13 cellular contexts compared by ENCODE assay signal in genomic region chr6:161407581-161407980, GRCh38.
DNase-seq lines count a peak whose midpoint lies in the region; ATAC-seq and TF ChIP-seq lines count a peak whose summit lies in the region.
"Had no signal": no experiment of that assay in that cellular context is flagged by ENCODE, and none has a peak within 500 bp of the region (broad histone marks: within the 10 kb centered on the region; RNA-seq: fewer than 3 reads in every experiment).

No MANE protein-coding gene starts in this region.

- H3K4me3 Mint-ChIP-seq in stimulated activated naive CD8-positive, alpha-beta T cell treated with anti-CD3 and anti-CD28 coated beads, Interleukin-15, amount 100 ng/mL, for 72 hours = no peak overlapping the region
- H3K4me3 Mint-ChIP-seq: activated naive CD8-positive, alpha-beta T cell treated with anti-CD3 and anti-CD28 coated beads for 36 hours; stimulated activated naive CD8-positive, alpha-beta T cell treated with anti-CD3 and anti-CD28 coated beads, Interleukin-15, Interleukin-2, amounts not matched to agents 100 ng/mL and 50 ng/mL, for 24 hours had no signal

- DNase-seq in NCI-H82 (lab: John Stamatoyannopoulos, UW) (peak; percentile 17), NCI-H82 treated with DMSO at 0.1 percent for 48 hours (lab: John Stamatoyannopoulos, UW; ENCODE audit: unreplicated experiment) (no peak), OCI-M2 (lab: John Stamatoyannopoulos, UW; ENCODE audit: unreplicated experiment) (peak; percentile 63), retinal pigment epithelial cell (ENCODE audit: low read depth) (peak; percentile 84)
- no peak for DNase-seq in activated CD4-positive, alpha-beta T cell treated with anti-CD3 and anti-CD28 coated beads for 48 hours
- DNase-seq in stimulated activated naive CD8-positive, alpha-beta T cell treated with anti-CD3 and anti-CD28 coated beads, Interleukin-15, amount 100 ng/mL, for 72 hours = no peak
- DNase-seq: activated CD4-positive, alpha-beta T cell treated with anti-CD3 and anti-CD28 coated beads, Interleukin-2, amount 50 U/mL, for 4 hours; activated naive CD8-positive, alpha-beta T cell treated with anti-CD3 and anti-CD28 coated beads for 36 hours; NCI-H1048 had no signal

- H3K9me3 Mint-ChIP-seq in stimulated activated naive CD8-positive, alpha-beta T cell treated with anti-CD3 and anti-CD28 coated beads, Interleukin-15, amount 100 ng/mL, for 72 hours = no peaks in the 10 kb centered on the region
- H3K9me3 Mint-ChIP-seq: activated naive CD8-positive, alpha-beta T cell treated with anti-CD3 and anti-CD28 coated beads for 36 hours; stimulated activated naive CD8-positive, alpha-beta T cell treated with anti-CD3 and anti-CD28 coated beads, Interleukin-15, Interleukin-2, amounts not matched to agents 100 ng/mL and 50 ng/mL, for 24 hours had no signal

- 75 to 76% methylated on average over 4 of the region's 4 CpGs for WGBS in ectodermal cell, 2 experiments

- H3K4me3 ChIP-seq in ectodermal cell (ENCODE audit: insufficient read depth, low read depth, low read length) = no peak overlapping the region
- no peak overlapping the region for H3K4me3 ChIP-seq in retinal pigment epithelial cell (ENCODE audit: low read length)

- peak overlapping the region; percentile 11 for H3K27ac ChIP-seq in ectodermal cell (ENCODE audit: insufficient read depth, low read depth, low read length, poor library complexity, severe bottlenecking)

- H3K4me1 ChIP-seq in ectodermal cell (ENCODE audit: control insufficient read depth, insufficient read depth, low read length) = peaks cover 17% of the 10 kb centered on the region

- ATAC-seq in stimulated activated naive CD8-positive, alpha-beta T cell treated with anti-CD3 and anti-CD28 coated beads, Interleukin-15, amount 100 ng/mL, for 72 hours = no peak
- ATAC-seq in GM18498 (IDR thresholded peaks at IDR 0.05; ENCODE audit: unreplicated experiment) = no peak
- ATAC-seq: esophagus mucosa had no signal

- no peaks in the 10 kb centered on the region for H3K9me3 ChIP-seq in ectodermal cell (ENCODE audit: control insufficient read depth, low read length)

- TF ChIP-seq CTCF in retinal pigment epithelial cell (conservative IDR thresholded peaks at IDR 0.05; ENCODE audit: low read depth, low read length) = no peak

- no peaks in the 10 kb centered on the region for H3K27me3 Mint-ChIP-seq in stimulated activated naive CD8-positive, alpha-beta T cell treated with anti-CD3 and anti-CD28 coated beads, Interleukin-15, amount 100 ng/mL, for 72 hours
- H3K27me3 Mint-ChIP-seq: activated naive CD8-positive, alpha-beta T cell treated with anti-CD3 and anti-CD28 coated beads for 36 hours; stimulated activated naive CD8-positive, alpha-beta T cell treated with anti-CD3 and anti-CD28 coated beads, Interleukin-15, Interleukin-2, amounts not matched to agents 100 ng/mL and 50 ng/mL, for 24 hours had no signal

- no peaks in the 10 kb centered on the region for H3K4me1 Mint-ChIP-seq in stimulated activated naive CD8-positive, alpha-beta T cell treated with anti-CD3 and anti-CD28 coated beads, Interleukin-15, amount 100 ng/mL, for 72 hours
- H3K4me1 Mint-ChIP-seq: activated naive CD8-positive, alpha-beta T cell treated with anti-CD3 and anti-CD28 coated beads for 36 hours had no signal

- H3K27me3 ChIP-seq in ectodermal cell (ENCODE audit: control insufficient read depth, insufficient read depth, low read length, poor library complexity, severe bottlenecking) = no peaks in the 10 kb centered on the region

- no peak overlapping the region for H3K27ac Mint-ChIP-seq in stimulated activated naive CD8-positive, alpha-beta T cell treated with anti-CD3 and anti-CD28 coated beads, Interleukin-15, amount 100 ng/mL, for 72 hours
- H3K27ac Mint-ChIP-seq: activated naive CD8-positive, alpha-beta T cell treated with anti-CD3 and anti-CD28 coated beads for 36 hours; stimulated activated naive CD8-positive, alpha-beta T cell treated with anti-CD3 and anti-CD28 coated beads, Interleukin-15, Interleukin-2, amounts not matched to agents 100 ng/mL and 50 ng/mL, for 24 hours had no signal

- no peaks in the 10 kb centered on the region for H3K36me3 ChIP-seq in ectodermal cell (ENCODE audit: control insufficient read depth, insufficient read depth, low read length)

Comparison
In these comparisons a context has a peak if more than half of its experiments do, and no peak if none do; other contexts are left out.
1. DNase-seq: peak in NCI-H82 (single experiment), OCI-M2 (single experiment) and retinal pigment epithelial cell (single experiment); none in NCI-H82 treated with DMSO at 0.1 percent for 48 hours (single experiment), activated CD4-positive, alpha-beta T cell treated with anti-CD3 and anti-CD28 coated beads for 48 hours (single experiment) and stimulated activated naive CD8-positive, alpha-beta T cell treated with anti-CD3 and anti-CD28 coated beads, Interleukin-15, amount 100 ng/mL, for 72 hours (0 of 2).